8 cellular contexts compared by ENCODE assay signal in genomic region chr3:4977001-4977888, GRCh38. TPM values are rescaled to one million over a fixed set of nuclear protein-coding genes. Genes with fewer than 3 reads are reported as not detected.
DNase-seq lines count a peak whose midpoint lies in the region; ATAC-seq and TF ChIP-seq lines count a peak whose summit lies in the region.

No MANE protein-coding gene starts in this region.

- peak overlapping the region; percentile 95 for H3K27ac ChIP-seq in colonic mucosa
- peak overlapping the region; percentile 99 to 100 for H3K27ac ChIP-seq in left lung

- peak; percentile 41 for ATAC-seq in GM21786 (IDR thresholded peaks at IDR 0.05; ENCODE audit: unreplicated experiment)
- peak; percentile 9 to 13 for ATAC-seq in activated CD4-positive, CD25-positive, alpha-beta regulatory T cell treated with anti-CD3 and anti-CD28 coated beads, Interleukin-2, amount 50 U/mL, for 24 hours
- ATAC-seq in left lung: peak; percentile 13

- H3K36me3 ChIP-seq in ES-I3 (ENCODE audit: insufficient read depth, low read length): peaks cover 8% of the 10 kb centered on the region; the same call in 1 of the 2 replicates
- H3K36me3 ChIP-seq in colonic mucosa: no peaks in the 10 kb centered on the region
- peaks cover 0 to 14% of the 10 kb centered on the region in 2 donors for H3K36me3 ChIP-seq in left lung

- DNase-seq in LHCN-M2 (ENCODE audit: low read depth) (peak; percentile 95), colonic mucosa (peak; percentile 83), left lung (peak; percentile 89 to 91), cortex of kidney (lab: John Stamatoyannopoulos, UW) (no peak)
- DNase-seq in stimulated activated CD4-positive, alpha-beta T cell treated with anti-CD3 and anti-CD28 coated beads, Interleukin-4, amount 100 ng/mL, for 24 hours: peak; percentile 67

- H3K4me1 ChIP-seq in ES-I3 (ENCODE audit: insufficient read depth, low read length) (peaks cover 15% of the 10 kb centered on the region), colonic mucosa (no peaks in the 10 kb centered on the region), left lung (peaks cover 0 to 33% of the 10 kb centered on the region in 2 donors)

- TF ChIP-seq CTCF in colonic mucosa (IDR thresholded peaks at IDR 0.05): no peak
- no peak for TF ChIP-seq CTCF in left lung (IDR thresholded peaks at IDR 0.05)

- no peaks in the 10 kb centered on the region for H3K27me3 ChIP-seq in colonic mucosa
- H3K27me3 ChIP-seq in left lung: no peaks in the 10 kb centered on the region

- peak overlapping the region; percentile 39 for H3K4me3 ChIP-seq in colonic mucosa
- peak overlapping the region; percentile 50 to 99 for H3K4me3 ChIP-seq in left lung

- peak overlapping the region; percentile 79 for H3K9ac ChIP-seq in ES-I3 (ENCODE audit: low read depth, low read length)
- peak overlapping the region; percentile 89 to 96 for H3K9ac ChIP-seq in colonic mucosa (ENCODE audit: low read depth in 2 of 2, low read length in 2 of 2)

- H3K9me3 ChIP-seq in ES-I3 (ENCODE audit: control insufficient read depth, insufficient read depth, low read length): no peaks in the 10 kb centered on the region
- no peaks in the 10 kb centered on the region for H3K9me3 ChIP-seq in colonic mucosa
- no peaks in the 10 kb centered on the region for H3K9me3 ChIP-seq in left lung

- intact Hi-C loops in colonic mucosa (cut with DNase I) (loop anchor here (5.0 kb wide), 2 partner anchors 150 to 255 kb away; no protein-coding TSS in a partner anchor), left lung (cut with DNase I) (loop anchor here in 1 of 2 donors (5.0 kb wide), 1 partner anchor 255 kb away; no protein-coding TSS in a partner anchor)

RNA-seq across cellular contexts. Expression of gene BHLHE40, which starts 2.0 kb away (rescaled TPM):
- total RNA-seq in LHCN-M2 (2014; rRNA removed): 19.8 and 21.0 TPM in 2 replicates
- polyA plus RNA-seq in LHCN-M2 (2012): 32.6 TPM
- 10 to 100 TPM; 25.2 to 66.0 TPM for total RNA-seq in colonic mucosa
- 10 to 100 TPM; 76.5 to 97.5 TPM for total RNA-seq in left lung
